In genomic region chr10:101235766-101236165, GRCh38 we compare ENCODE assay signal across 20 cellular contexts. TPM values are rescaled to one million over a fixed set of nuclear protein-coding genes. Genes with fewer than 3 reads are reported as not detected.
"Had no signal": no experiment of that assay in that cellular context is flagged by ENCODE, and none has a peak within 500 bp of the region (broad histone marks: within the 10 kb centered on the region; RNA-seq: fewer than 3 reads in every experiment).

No MANE protein-coding gene starts in this region.

- H3K36me3 ChIP-seq: ascending aorta, breast epithelium, heart left ventricle, pancreas, spleen, thyroid gland had no signal

- H3K27ac Mint-ChIP-seq: activated B cell treated with CpG ODN at 0.5 μM for 24 hours; activated naive CD8-positive, alpha-beta T cell treated with anti-CD3 and anti-CD28 coated beads, Interleukin-2, amount 10 ng/mL, durations not matched to agents 7 days and 5 days had no signal

- H3K9me3 Mint-ChIP-seq: activated B cell treated with CpG ODN at 0.5 μM for 24 hours; activated naive CD8-positive, alpha-beta T cell treated with anti-CD3 and anti-CD28 coated beads, Interleukin-2, amount 10 ng/mL, durations not matched to agents 7 days and 5 days had no signal

- H3K4me1 ChIP-seq: breast epithelium, pancreas had no signal

- H3K27ac ChIP-seq: ascending aorta, breast epithelium, heart left ventricle, pancreas, spleen, thyroid gland had no signal

- DNase-seq: activated B cell treated with CpG ODN at 0.5 μM for 24 hours; activated CD4-positive, alpha-beta T cell treated with anti-CD3 and anti-CD28 coated beads for 48 hours; activated CD8-positive, alpha-beta memory T cell treated with anti-CD3 and anti-CD28 coated beads, Interleukin-2, amount 50 U/mL, for 48 hours; activated gamma-delta T cell treated with Interleukin-2 at 50 U/mL for 16 hours; cerebellar nuclear complex; effector memory CD4-positive, alpha-beta T cell; foreskin melanocyte; heart left ventricle; islet precursor cell; pancreas; spleen; thyroid gland had no signal

- ATAC-seq: heart left ventricle, left lobe of liver had no signal

- H3K4me3 ChIP-seq: ascending aorta, heart left ventricle, pancreas, thyroid gland had no signal

- H3K36me3 Mint-ChIP-seq: activated naive CD8-positive, alpha-beta T cell treated with anti-CD3 and anti-CD28 coated beads, Interleukin-2, amount 10 ng/mL, durations not matched to agents 7 days and 5 days had no signal

- H3K4me3 Mint-ChIP-seq: activated B cell treated with CpG ODN at 0.5 μM for 24 hours; activated naive CD8-positive, alpha-beta T cell treated with anti-CD3 and anti-CD28 coated beads, Interleukin-2, amount 10 ng/mL, durations not matched to agents 7 days and 5 days had no signal

- H3K9me3 ChIP-seq: ascending aorta, heart left ventricle, pancreas, spleen, thyroid gland had no signal

RNA-seq across cellular contexts. Expression of gene LBX1, which starts 6.5 kb away (rescaled TPM):
- total RNA-seq: activated B cell treated with CpG ODN at 0.5 μM for 24 hours; activated naive CD8-positive, alpha-beta T cell treated with anti-CD3 and anti-CD28 coated beads, Interleukin-2, amount 10 ng/mL, durations not matched to agents 7 days and 5 days; ascending aorta; breast epithelium; left lobe of liver; lung microvascular endothelial cell; pancreas; sciatic nerve; spleen; T-helper 2 cell treated with Interferon-gamma antibody and Interleukin-4, amounts not matched to agents 100 ng/mL and 5 ng/mL, for 36 hours; thyroid gland had no signal
- polyA plus RNA-seq: fibroblast of lung, heart left ventricle, pancreas, spleen had no signal
